Comparison of ENCODE assay signal across 17 cellular contexts in the genomic region with DNA sequence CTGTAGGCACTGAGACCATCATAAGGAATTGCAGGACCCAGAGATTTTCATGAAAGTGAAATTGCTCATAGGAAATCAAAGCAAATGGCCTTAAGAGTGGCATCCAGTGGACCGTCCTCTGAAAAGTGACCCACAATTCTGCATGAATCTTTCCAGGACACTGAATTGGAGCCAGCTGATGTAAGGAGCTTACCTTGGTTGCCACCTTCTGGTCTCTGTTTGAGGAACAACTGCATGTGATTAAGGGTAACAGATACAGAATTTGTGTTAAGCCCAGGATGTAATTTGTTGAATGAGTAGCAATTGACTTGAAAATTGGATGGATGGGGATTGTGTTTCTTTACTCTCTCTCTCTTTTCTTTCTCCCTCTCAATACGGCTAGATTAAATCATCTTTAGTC. TPM values are rescaled to one million over a fixed set of nuclear protein-coding genes. Genes with fewer than 3 reads are reported as not detected.
DNase-seq lines count a peak whose midpoint lies in the region; ATAC-seq, FAIRE-seq and TF ChIP-seq lines count a peak whose summit lies in the region.
"Had no signal": no experiment of that assay in that cellular context is flagged by ENCODE, and none has a peak within 500 bp of the region (broad histone marks: within the 10 kb centered on the region; RNA-seq: fewer than 3 reads in every experiment).

No MANE protein-coding gene starts in this region.

- peaks cover 28% of the 10 kb centered on the region for H3K4me1 Mint-ChIP-seq in type B pancreatic cell (ENCODE audit: unreplicated experiment)

- no peak overlapping the region for H3K27ac ChIP-seq in kidney (ENCODE audit: low read depth in 2 of 2, low read length in 2 of 2)
- no peak overlapping the region for H3K27ac ChIP-seq in effector memory CD4-positive, alpha-beta T cell (ENCODE audit: insufficient read depth, low read length, poor library complexity, severe bottlenecking)
- H3K27ac ChIP-seq in osteoblast (ENCODE audit: low read depth, low read length), result no peak overlapping the region
- H3K27ac ChIP-seq: BLaER1 had no signal

- FAIRE-seq in bronchial epithelial cell (lab: Jason Lieb, UNC) (no peak), kidney (lab: Jason Lieb, UNC) (no peak)
- FAIRE-seq: GM18507, HTR-8/SVneo had no signal

- no peaks in the 10 kb centered on the region for H3K36me3 Mint-ChIP-seq in type B pancreatic cell
- H3K36me3 Mint-ChIP-seq in activated naive CD4-positive, alpha-beta T cell treated with anti-CD3 and anti-CD28 coated beads, Interleukin-2, amount 50 U/mL, for 72 hours, result no peaks in the 10 kb centered on the region

- no peak overlapping the region for H3K4me2 ChIP-seq in osteoblast (ENCODE audit: insufficient read depth, low read length)
- H3K4me2 ChIP-seq: BLaER1 had no signal

- no peaks in the 10 kb centered on the region for H3K4me1 ChIP-seq in kidney (ENCODE audit: control insufficient read depth in 1 of 2, insufficient read depth in 1 of 2, low read depth in 1 of 2, low read length in 2 of 2)
- no peaks in the 10 kb centered on the region for H3K4me1 ChIP-seq in effector memory CD4-positive, alpha-beta T cell (ENCODE audit: control insufficient read depth, insufficient read depth, low read length, poor library complexity, severe bottlenecking)
- no peaks in the 10 kb centered on the region for H3K4me1 ChIP-seq in osteoblast (ENCODE audit: insufficient read depth, low read length)
- H3K4me1 ChIP-seq: BLaER1 had no signal

- H3K36me3 ChIP-seq in bronchial epithelial cell (ENCODE audit: control insufficient read depth, insufficient read depth, low read length) (no peaks in the 10 kb centered on the region), kidney (ENCODE audit: control insufficient read depth in 1 of 2, insufficient read depth in 2 of 2, low read length in 2 of 2) (no peaks in the 10 kb centered on the region), osteoblast (ENCODE audit: insufficient read depth, low read length) (no peaks in the 10 kb centered on the region)
- no peaks in the 10 kb centered on the region for H3K36me3 ChIP-seq in effector memory CD4-positive, alpha-beta T cell (ENCODE audit: control insufficient read depth, insufficient read depth, low read length)
- H3K36me3 ChIP-seq: BLaER1 had no signal

- no peaks in the 10 kb centered on the region for H3K79me2 ChIP-seq in osteoblast (ENCODE audit: insufficient read depth, low read length)

- ATAC-seq in activated naive CD4-positive, alpha-beta T cell treated with anti-CD3 and anti-CD28 coated beads, Interleukin-2, amount 50 U/mL, for 72 hours, result no peak
- ATAC-seq: Right ventricle myocardium inferior had no signal

- peaks cover 5% of the 10 kb centered on the region for H3K27me3 Mint-ChIP-seq in type B pancreatic cell

- H3K4me3 ChIP-seq in bronchial epithelial cell (ENCODE audit: low read depth, low read length) (no peak overlapping the region), kidney (ENCODE audit: low read length in 2 of 2) (no peak overlapping the region), osteoblast (ENCODE audit: insufficient read depth, low read length) (no peak overlapping the region)
- H3K4me3 ChIP-seq in effector memory CD4-positive, alpha-beta T cell (ENCODE audit: insufficient read depth, low read depth, low read length, poor library complexity, severe bottlenecking), result no peak overlapping the region
- H3K4me3 ChIP-seq: BLaER1 had no signal

- intact Hi-C loops in kidney (cut with DNase I), result no loop called here

- no peak overlapping the region for H2AFZ ChIP-seq in osteoblast (ENCODE audit: low read length)

- no peaks in the 10 kb centered on the region for H3K9me3 ChIP-seq in kidney (ENCODE audit: control insufficient read depth in 1 of 2, low read length in 2 of 2)
- no peaks in the 10 kb centered on the region for H3K9me3 ChIP-seq in effector memory CD4-positive, alpha-beta T cell (ENCODE audit: control insufficient read depth, low read length)
- no peaks in the 10 kb centered on the region for H3K9me3 ChIP-seq in osteoblast (ENCODE audit: low read depth, low read length)
- H3K9me3 ChIP-seq: BLaER1 had no signal

- DNase-seq in DMS53 (lab: John Stamatoyannopoulos, UW) (peak; percentile 12), DMS53 treated with DMSO at 0.1 percent for 48 hours (lab: John Stamatoyannopoulos, UW; ENCODE audit: unreplicated experiment) (no peak), bronchial epithelial cell (ENCODE audit: low read depth) (peak; percentile 56), kidney (no peak), type B pancreatic cell (ENCODE audit: extremely low spot score, unreplicated experiment) (no peak), osteoblast (ENCODE audit: insufficient read length, low spot score, missing footprints) (no peak)
- no peak for DNase-seq in effector memory CD4-positive, alpha-beta T cell
- no peak for DNase-seq in activated naive CD4-positive, alpha-beta T cell treated with anti-CD3 and anti-CD28 coated beads, Interleukin-2, amount 50 U/mL, for 72 hours (ENCODE audit: low spot score in 2 of 2)
- DNase-seq: 8988T; DMS153; NCI-H1436; NCI-H2081; NK-92 treated with Interleukin-12 subunit alpha and Interleukin-12 subunit beta, amount 100 ng/mL, for 24 hours had no signal

- H3K4me3 Mint-ChIP-seq in type B pancreatic cell, result no peak overlapping the region

- H4K20me1 ChIP-seq in osteoblast (ENCODE audit: insufficient read depth, low read length), result no peaks in the 10 kb centered on the region
- H4K20me1 ChIP-seq: BLaER1 had no signal

- H3K9me3 Mint-ChIP-seq in type B pancreatic cell, result no peaks in the 10 kb centered on the region
- H3K9me3 Mint-ChIP-seq in activated naive CD4-positive, alpha-beta T cell treated with anti-CD3 and anti-CD28 coated beads, Interleukin-2, amount 50 U/mL, for 72 hours, result no peaks in the 10 kb centered on the region

- no peak overlapping the region for H3K9ac ChIP-seq in kidney (ENCODE audit: low read length in 2 of 2)
- H3K9ac ChIP-seq: BLaER1 had no signal

- no peak overlapping the region for H3K27ac Mint-ChIP-seq in type B pancreatic cell
- no peak overlapping the region for H3K27ac Mint-ChIP-seq in activated naive CD4-positive, alpha-beta T cell treated with anti-CD3 and anti-CD28 coated beads, Interleukin-2, amount 50 U/mL, for 72 hours

- H3K27me3 ChIP-seq in bronchial epithelial cell (ENCODE audit: control insufficient read depth, insufficient read depth, low read length) (no peaks in the 10 kb centered on the region), osteoblast (ENCODE audit: insufficient read depth, low read length) (no peaks in the 10 kb centered on the region)
- no peaks in the 10 kb centered on the region for H3K27me3 ChIP-seq in effector memory CD4-positive, alpha-beta T cell (replicated peaks; ENCODE audit: control insufficient read depth, insufficient read depth, low read length, poor library complexity, severe bottlenecking)
- H3K27me3 ChIP-seq: BLaER1 had no signal

- peak; percentile 56 for TF ChIP-seq CTCF in bronchial epithelial cell (IDR thresholded peaks at IDR 0.05; ENCODE audit: insufficient read depth, low read length, severe bottlenecking)
- TF ChIP-seq CTCF in kidney (IDR thresholded peaks at IDR 0.05; ENCODE audit: borderline replicate concordance, extremely low read depth, insufficient read depth), result peak; percentile 18
- TF ChIP-seq CTCF in type B pancreatic cell (conservative IDR thresholded peaks at IDR 0.05), result peak; percentile 30
- TF ChIP-seq CTCF in osteoblast (IDR thresholded peaks at IDR 0.05; ENCODE audit: extremely low read depth, low read depth, low read length), result no peak

RNA-seq across cellular contexts. Expression of a gene that starts 49.9 kb away (rescaled TPM):
- 1.7 and 2.6 TPM in 2 replicates for total RNA-seq in bronchial epithelial cell
- 8.2 TPM for total RNA-seq in kidney
- polyA plus RNA-seq in kidney (ENCODE audit: insufficient read depth, low read depth, low replicate concordance), result 5.8 TPM
- total RNA-seq in type B pancreatic cell (ENCODE audit: low replicate concordance), result 16.0 and 120 TPM in 2 replicates
- total RNA-seq in activated naive CD4-positive, alpha-beta T cell treated with anti-CD3 and anti-CD28 coated beads, Interleukin-2, amount 50 U/mL, for 72 hours, result under 1 TPM in 1 of 2 donors, not detected in 1; 0.14 TPM
- total RNA-seq in osteoblast, result 107 and 121 TPM in 2 replicates

Comparison
In these comparisons a context has a peak if more than half of its experiments do, and no peak if none do; other contexts are left out.
1. DNase-seq: peak in DMS53 (single experiment) and bronchial epithelial cell (single experiment); none in DMS53 treated with DMSO at 0.1 percent for 48 hours (single experiment), kidney (single experiment), type B pancreatic cell (single experiment), effector memory CD4-positive, alpha-beta T cell (0 of 3), activated naive CD4-positive, alpha-beta T cell treated with anti-CD3 and anti-CD28 coated beads, Interleukin-2, amount 50 U/mL, for 72 hours (0 of 2) and osteoblast (single experiment).